ENCODE assay signal across 11 cellular contexts in the genomic region with DNA sequence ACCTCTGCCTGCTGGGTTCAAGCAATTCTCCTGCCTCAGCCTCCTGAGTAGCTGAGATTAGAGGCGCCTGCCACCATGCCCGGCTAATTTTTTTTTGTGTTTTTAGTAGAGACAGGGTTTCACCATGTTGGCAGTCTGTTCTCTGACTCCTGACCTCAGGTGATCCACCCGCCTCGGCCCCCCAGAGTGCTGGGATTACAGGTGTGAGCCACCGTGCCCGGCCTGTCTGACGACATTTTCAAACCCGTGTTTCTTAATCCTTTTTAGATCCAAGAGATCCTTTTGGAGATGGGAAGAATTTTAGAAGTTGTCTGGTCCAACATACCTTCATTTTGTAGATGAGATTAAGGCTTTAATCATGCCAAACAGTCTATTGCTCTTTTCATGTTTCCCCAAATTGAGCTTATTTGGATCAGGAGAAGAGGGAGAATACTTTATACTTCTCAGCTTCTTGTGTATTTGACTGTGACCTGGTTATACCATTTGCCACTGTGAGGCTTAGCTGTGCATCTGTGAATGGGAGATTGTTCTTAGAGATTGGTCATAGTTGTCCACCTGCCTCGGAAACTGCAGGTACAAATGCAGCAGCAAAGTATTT. TPM values are rescaled to one million over a fixed set of nuclear protein-coding genes. Genes with fewer than 3 reads are reported as not detected.
DNase-seq lines count a peak whose midpoint lies in the region; ATAC-seq and TF ChIP-seq lines count a peak whose summit lies in the region.
"Had no signal": no experiment of that assay in that cellular context is flagged by ENCODE, and none has a peak within 500 bp of the region (broad histone marks: within the 10 kb centered on the region; RNA-seq: fewer than 3 reads in every experiment).

No MANE protein-coding gene starts in this region.

- H3K27me3 ChIP-seq in ascending aorta: no peaks in the 10 kb centered on the region
- H3K27me3 ChIP-seq: left lung, thyroid gland had no signal

- H3K27ac ChIP-seq in ascending aorta: no peak overlapping the region
- H3K27ac ChIP-seq: thyroid gland had no signal

- peaks cover 44% of the 10 kb centered on the region for H3K4me1 ChIP-seq in mucosa of descending colon (ENCODE audit: low read depth)
- peaks cover 4 to 9% of the 10 kb centered on the region in 2 donors for H3K4me1 ChIP-seq in ascending aorta

- H3K4me3 ChIP-seq in mucosa of descending colon (no peak overlapping the region), ascending aorta (no peak overlapping the region)
- H3K4me3 ChIP-seq: thyroid gland had no signal

- H3K27me3 Mint-ChIP-seq in CD14-positive monocyte (ENCODE audit: low read depth in 3 of 3): peaks cover 0 to 2% (median 0%) of the 10 kb centered on the region in 3 donors
- H3K27me3 Mint-ChIP-seq in activated naive CD8-positive, alpha-beta T cell: no peaks in the 10 kb centered on the region
- H3K27me3 Mint-ChIP-seq: dendritic cell treated with granulocyte-macrophage colony-stimulating factor and Interleukin-4, amounts not matched to agents 40 ng/mL and 50 ng/mL, for 4 days had no signal

- ATAC-seq in HG02678 (IDR thresholded peaks at IDR 0.05; ENCODE audit: unreplicated experiment): peak; percentile 8
- ATAC-seq in mucosa of descending colon: peak; percentile 3
- ATAC-seq in HG02981 (IDR thresholded peaks at IDR 0.05; ENCODE audit: unreplicated experiment): no peak

- peaks cover 8 to 23% of the 10 kb centered on the region in 2 donors for H3K36me3 Mint-ChIP-seq in CD14-positive monocyte
- H3K36me3 Mint-ChIP-seq in activated naive CD8-positive, alpha-beta T cell: no peaks in the 10 kb centered on the region

- H3K27ac Mint-ChIP-seq in CD14-positive monocyte: peak overlapping the region in 6 of 7 donors; percentile 37 to 93 (median 64)
- no peak overlapping the region for H3K27ac Mint-ChIP-seq in activated naive CD8-positive, alpha-beta T cell

- H3K4me3 Mint-ChIP-seq in CD14-positive monocyte: no peak overlapping the region
- H3K4me3 Mint-ChIP-seq in activated naive CD8-positive, alpha-beta T cell: peak overlapping the region; percentile 63

- H3K36me3 ChIP-seq in mucosa of descending colon (ENCODE audit: low read depth) (no peaks in the 10 kb centered on the region), ascending aorta (no peaks in the 10 kb centered on the region)
- H3K36me3 ChIP-seq: thyroid gland had no signal

- intact Hi-C loops in CD14-positive monocyte (cut with micrococcal nuclease) (loop anchor here (1.0 to 10.0 kb wide), 6 partner anchors 38 to 451 kb away; a partner anchor contains a TSS), mucosa of descending colon (cut with DNase I, micrococcal nuclease) (loop anchor here in 1 of 2 donors (5.0 to 10.0 kb wide), 3 partner anchors 53 to 211 kb away; no protein-coding TSS in a partner anchor), posterior vena cava (cut with DNase I) (loop anchor here in 1 of 2 donors (5.0 to 10.0 kb wide), 3 partner anchors 51 to 213 kb away; no protein-coding TSS in a partner anchor), ascending aorta (cut with DNase I) (loop anchor here (1.0 to 5.0 kb wide), 5 partner anchors 53 to 214 kb away; a partner anchor contains a TSS)

- no peak for TF ChIP-seq CTCF in CD14-positive monocyte (IDR thresholded peaks at IDR 0.05)
- TF ChIP-seq CTCF in mucosa of descending colon (IDR thresholded peaks at IDR 0.05): no peak
- TF ChIP-seq CTCF in ascending aorta (IDR thresholded peaks at IDR 0.05): no peak

- H3K4me1 Mint-ChIP-seq in CD14-positive monocyte: peaks cover 71% of the 10 kb centered on the region
- H3K4me1 Mint-ChIP-seq in activated naive CD8-positive, alpha-beta T cell (ENCODE audit: low read depth): peaks cover 78% of the 10 kb centered on the region

- no peaks in the 10 kb centered on the region for H3K9me3 Mint-ChIP-seq in CD14-positive monocyte
- no peaks in the 10 kb centered on the region for H3K9me3 Mint-ChIP-seq in activated naive CD8-positive, alpha-beta T cell (ENCODE audit: low read depth)
- H3K9me3 Mint-ChIP-seq: dendritic cell treated with granulocyte-macrophage colony-stimulating factor and Interleukin-4, amounts not matched to agents 40 ng/mL and 50 ng/mL, for 4 days had no signal

- H3K9me3 ChIP-seq in mucosa of descending colon: no peaks in the 10 kb centered on the region
- no peaks in the 10 kb centered on the region for H3K9me3 ChIP-seq in ascending aorta
- H3K9me3 ChIP-seq: left lung, thyroid gland had no signal

- no peak for DNase-seq in CD14-positive monocyte (ENCODE audit: low spot score)
- no peak for DNase-seq in mucosa of descending colon
- DNase-seq in posterior vena cava (ENCODE audit: low spot score): no peak
- DNase-seq in ascending aorta (ENCODE audit: low spot score in 2 of 2): no peak
- DNase-seq in effector CD8-positive, alpha-beta T cell (lab: John Stamatoyannopoulos, UW): no peak

RNA-seq across cellular contexts. Expression of a gene that starts 25.8 kb away (rescaled TPM):
- polyA plus RNA-seq in CD14-positive monocyte: 100 to 1,000 TPM in 1 of 2 donors, 10 to 100 TPM in 1; 90.9 to 115 TPM
- 10 to 100 TPM; 65.1 to 76.9 (median 72.4) TPM for total RNA-seq in mucosa of descending colon
- total RNA-seq in posterior vena cava: 10 to 100 TPM; 64.3 to 68.1 TPM
- total RNA-seq in ascending aorta: 27.8 TPM
